In the genomic region with DNA sequence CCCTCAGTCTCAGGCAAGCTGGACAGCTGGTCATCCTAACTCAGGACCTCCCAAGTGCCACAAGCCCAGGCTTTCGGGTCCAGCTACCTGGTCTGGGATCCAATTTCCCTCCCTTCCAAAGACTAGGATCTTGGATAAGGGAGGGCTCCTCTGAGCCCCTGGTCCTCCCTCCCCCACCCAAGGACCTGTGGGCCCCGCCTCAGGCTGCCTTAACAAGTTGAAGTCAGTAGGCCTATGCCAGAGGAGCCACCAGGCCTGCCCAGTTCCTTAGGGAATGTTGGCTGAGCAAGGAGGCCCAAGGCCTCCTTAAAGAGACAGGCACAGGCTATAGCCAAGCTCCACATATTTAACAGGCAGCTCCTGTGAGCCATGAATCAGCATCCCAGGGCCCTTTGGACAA, we compare ENCODE assay signal across 16 cellular contexts. TPM values are rescaled to one million over a fixed set of nuclear protein-coding genes. Genes with fewer than 3 reads are reported as not detected.
DNase-seq lines count a peak whose midpoint lies in the region; TF ChIP-seq lines count a peak whose summit lies in the region.
"Had no signal": no experiment of that assay in that cellular context is flagged by ENCODE, and none has a peak within 500 bp of the region (broad histone marks: within the 10 kb centered on the region; RNA-seq: fewer than 3 reads in every experiment).

No MANE protein-coding gene starts in this region.

- no peak overlapping the region for H4K8ac ChIP-seq in trophoblast cell (ENCODE audit: low read depth, low read length)

- no peak overlapping the region for H3K14ac ChIP-seq in trophoblast cell (ENCODE audit: low read length)

- H3K79me2 ChIP-seq in hepatocyte (no peaks in the 10 kb centered on the region), trophoblast cell (ENCODE audit: control insufficient read depth, insufficient read depth, low read length, poor library complexity) (no peaks in the 10 kb centered on the region)

- no peaks in the 10 kb centered on the region for H3K4me1 ChIP-seq in hepatocyte (ENCODE audit: insufficient read depth)
- no peaks in the 10 kb centered on the region for H3K4me1 ChIP-seq in trophoblast cell (ENCODE audit: control insufficient read depth in 1 of 2, insufficient read depth in 2 of 2, low read length in 2 of 2)
- no peaks in the 10 kb centered on the region for H3K4me1 ChIP-seq in left ventricle myocardium inferior
- H3K4me1 ChIP-seq: A549, Caco-2 had no signal

- H4K12ac ChIP-seq in trophoblast cell (ENCODE audit: low read depth, low read length) = no peak overlapping the region

- no peak overlapping the region for H3K4me2 ChIP-seq in hepatocyte
- H3K4me2 ChIP-seq in trophoblast cell (ENCODE audit: low read length) = no peak overlapping the region
- H3K4me2 ChIP-seq: A549 had no signal

- no peak overlapping the region for H2BK5ac ChIP-seq in trophoblast cell (ENCODE audit: low read depth, low read length, poor library complexity)

- no peaks in the 10 kb centered on the region for H4K20me1 ChIP-seq in hepatocyte (ENCODE audit: insufficient read depth, poor library complexity, severe bottlenecking)
- H4K20me1 ChIP-seq: BLaER1 treated with 17β-estradiol and CSF1 and Interleukin-3, amounts not matched to agents 10 nM and 100 nM had no signal

- no peaks in the 10 kb centered on the region for H3K36me3 ChIP-seq in hepatocyte (replicated peaks; ENCODE audit: insufficient read depth, low read depth)
- H3K36me3 ChIP-seq in trophoblast cell (ENCODE audit: control insufficient read depth in 1 of 2, insufficient read depth in 2 of 2, low read length in 2 of 2) = no peaks in the 10 kb centered on the region
- no peaks in the 10 kb centered on the region for H3K36me3 ChIP-seq in left ventricle myocardium inferior
- H3K36me3 ChIP-seq: BLaER1 treated with 17β-estradiol and CSF1 and Interleukin-3, amounts not matched to agents 10 nM and 100 nM had no signal

- no peak overlapping the region for H3K4ac ChIP-seq in trophoblast cell (ENCODE audit: low read depth, low read length)

- H2AFZ ChIP-seq in hepatocyte = no peak overlapping the region
- no peak overlapping the region for H2AFZ ChIP-seq in trophoblast cell (ENCODE audit: insufficient read depth, low read length, poor library complexity)

- no peaks in the 10 kb centered on the region for H3K27me3 ChIP-seq in hepatocyte
- no peaks in the 10 kb centered on the region for H3K27me3 ChIP-seq in trophoblast cell (ENCODE audit: insufficient read depth, low read length)
- peaks cover 12% of the 10 kb centered on the region for H3K27me3 ChIP-seq in left ventricle myocardium inferior (ENCODE audit: low read depth)

- no peaks in the 10 kb centered on the region for H3K9me2 ChIP-seq in hepatocyte (replicated peaks; ENCODE audit: insufficient read depth)

- H3K18ac ChIP-seq in trophoblast cell (ENCODE audit: low read length) = no peak overlapping the region

- no peak for TF ChIP-seq CTCF in hepatocyte (IDR thresholded peaks at IDR 0.05; ENCODE audit: poor library complexity)
- TF ChIP-seq CTCF in left ventricle myocardium inferior (IDR thresholded peaks at IDR 0.05; ENCODE audit: borderline replicate concordance) = no peak

- intact Hi-C loops in left ventricle myocardium inferior (cut with micrococcal nuclease) = no loop called here

- H2BK120ac ChIP-seq in trophoblast cell (ENCODE audit: insufficient read depth, low read length, poor library complexity) = no peak overlapping the region

- H3K23ac ChIP-seq in trophoblast cell (ENCODE audit: low read length) = no peak overlapping the region

- WGBS in hepatocyte (ENCODE audit: low lambda C conversion rate, missing lambda C conversion rate) = 82% methylated on average over 2 of the region's 2 CpGs
- WGBS in trophoblast cell (ENCODE audit: extremely low coverage, insufficient coverage, insufficient read length) = no CpG with 5 or more reads among the region's 2 CpGs

- H3K79me1 ChIP-seq in trophoblast cell (ENCODE audit: low read length) = no peaks in the 10 kb centered on the region

- no peak overlapping the region for H2AK5ac ChIP-seq in trophoblast cell (ENCODE audit: low read length)

- H3K9me3 ChIP-seq in hepatocyte (ENCODE audit: low read depth) (no peaks in the 10 kb centered on the region), trophoblast cell (ENCODE audit: insufficient read depth, low read depth, low read length) (no peaks in the 10 kb centered on the region), left ventricle myocardium inferior (replicated peaks) (no peaks in the 10 kb centered on the region)
- H3K9me3 ChIP-seq: A549; BLaER1 treated with 17β-estradiol and CSF1 and Interleukin-3, amounts not matched to agents 10 nM and 100 nM; Caco-2 had no signal

- no peak overlapping the region for H3K9ac ChIP-seq in trophoblast cell (ENCODE audit: low read length)
- H3K9ac ChIP-seq: BLaER1 treated with 17β-estradiol and CSF1 and Interleukin-3, amounts not matched to agents 10 nM and 100 nM had no signal

- no peak overlapping the region for H4K91ac ChIP-seq in trophoblast cell (ENCODE audit: low read depth, low read length)

- DNase-seq in NCI-H226 = peak; percentile 29
- no peak for DNase-seq in hepatocyte (ENCODE audit: low spot score)
- DNase-seq in trophoblast cell = no peak
- DNase-seq in left ventricle myocardium inferior = no peak
- DNase-seq in A172 (ENCODE audit: low spot score) = no peak
- DNase-seq: 8988T; AML-193; Calu3; CD4-positive, alpha-beta T cell; CD8-positive, alpha-beta T cell; DMS79 treated with DMSO at 0.1 percent for 48 hours; GF-D8 had no signal

- H2BK12ac ChIP-seq in trophoblast cell (ENCODE audit: low read length) = no peak overlapping the region

- H3K4me3 ChIP-seq in hepatocyte = no peak overlapping the region
- H3K4me3 ChIP-seq in trophoblast cell (ENCODE audit: low read depth, low read length) = no peak overlapping the region
- H3K4me3 ChIP-seq in left ventricle myocardium inferior = no peak overlapping the region
- H3K4me3 ChIP-seq: A549; BLaER1 treated with 17β-estradiol and CSF1 and Interleukin-3, amounts not matched to agents 10 nM and 100 nM had no signal

- peak overlapping the region; percentile 58 for H3K27ac ChIP-seq in hepatocyte
- H3K27ac ChIP-seq in trophoblast cell (ENCODE audit: low read depth, low read length) = no peak overlapping the region
- no peak overlapping the region for H3K27ac ChIP-seq in left ventricle myocardium inferior (replicated peaks)
- H3K27ac ChIP-seq: A549; BLaER1 treated with 17β-estradiol and CSF1 and Interleukin-3, amounts not matched to agents 10 nM and 100 nM; C4-2B had no signal

RNA-seq across cellular contexts. Expression of gene NOL4L, which starts 27.2 kb away (rescaled TPM):
- total RNA-seq in hepatocyte (34.3 and 35.6 TPM in 2 replicates), left ventricle myocardium inferior (5.6 TPM)
- 42.9 and 44.2 TPM in 2 replicates for polyA plus RNA-seq in hepatocyte
- polyA plus RNA-seq in trophoblast cell (2013) = 38.6 and 40.8 TPM in 2 replicates
- 17.8 and 34.3 TPM in 2 replicates for total RNA-seq in A172 (2014; rRNA removed; shearing (Covaris generic))
